In the genomic region with DNA sequence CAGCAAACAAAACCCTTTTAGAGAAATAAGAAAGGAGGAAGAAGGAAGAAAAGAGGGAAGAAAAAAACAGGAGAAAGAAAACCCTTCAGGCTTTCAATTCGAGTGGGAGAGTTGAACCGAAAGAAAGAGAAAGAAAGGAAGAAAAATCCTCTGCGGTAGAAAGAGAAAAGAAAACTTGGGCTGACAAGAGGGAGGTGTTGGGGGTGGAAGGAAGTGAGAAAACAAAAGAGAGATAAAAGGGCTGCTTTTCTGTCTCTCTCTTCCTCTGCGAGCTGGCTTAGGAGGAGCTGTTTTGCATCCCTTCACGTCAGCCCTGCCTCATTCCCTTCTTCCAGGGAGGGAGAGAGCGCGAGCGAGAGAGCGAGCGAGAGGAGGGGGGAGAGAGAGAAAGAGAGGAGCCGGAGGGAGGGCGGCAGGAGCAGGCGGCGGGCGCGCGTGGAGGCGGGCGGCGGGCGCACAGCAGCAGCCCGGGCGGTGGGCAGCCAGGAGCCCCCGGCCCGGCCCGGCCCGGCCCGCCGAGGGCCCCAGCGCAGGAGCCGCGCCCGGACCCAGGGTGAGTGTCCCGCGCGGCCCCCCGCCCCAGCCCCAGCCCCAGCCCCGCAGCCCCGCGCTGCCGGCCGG, we compare ENCODE assay signal across 8 cellular contexts. TPM values are rescaled to one million over a fixed set of nuclear protein-coding genes. Genes with fewer than 3 reads are reported as not detected.
DNase-seq lines count a peak whose midpoint lies in the region; ATAC-seq, FAIRE-seq and TF ChIP-seq lines count a peak whose summit lies in the region.

ZNF710 (plus strand) TSS at position 263 of the 621 bp plus-strand sequence. CDS start 65,814 bp downstream, outside the sequence.

- peaks cover 0 to 39% (median 5%) of the 10 kb centered on the region in 4 donors for H3K4me1 ChIP-seq in Peyer's patch
- H3K4me1 ChIP-seq in astrocyte (ENCODE audit: insufficient read depth, low read length): peaks cover 43% of the 10 kb centered on the region
- peaks cover 0 to 51% of the 10 kb centered on the region in 2 donors for H3K4me1 ChIP-seq in right atrium auricular region
- no peaks in the 10 kb centered on the region for H3K4me1 ChIP-seq in parathyroid adenoma

- H3K27me3 Mint-ChIP-seq in astrocyte (ENCODE audit: low read depth, unreplicated experiment): peaks cover 6% of the 10 kb centered on the region

- no peaks in the 10 kb centered on the region for H3K27me3 ChIP-seq in Peyer's patch
- peaks cover 2% of the 10 kb centered on the region for H3K27me3 ChIP-seq in astrocyte (ENCODE audit: insufficient read depth, low read length)
- H3K27me3 ChIP-seq in right atrium auricular region: no peaks in the 10 kb centered on the region
- no peaks in the 10 kb centered on the region for H3K27me3 ChIP-seq in parathyroid adenoma (ENCODE audit: control insufficient read depth, insufficient read depth, low read length)

- H3K4me2 ChIP-seq in astrocyte (ENCODE audit: low read length) (peak within 1 kb of the TSS; percentile 100), parathyroid adenoma (ENCODE audit: low read length) (peak within 1 kb of the TSS; percentile 90)

- no peaks in the 10 kb centered on the region for H3K9me3 Mint-ChIP-seq in astrocyte (ENCODE audit: unreplicated experiment)

- peak within 1 kb of the TSS; percentile 94 for H3K27ac Mint-ChIP-seq in astrocyte (ENCODE audit: unreplicated experiment)

- H3K36me3 Mint-ChIP-seq in astrocyte (ENCODE audit: low read depth, unreplicated experiment): no peaks in the 10 kb centered on the region

- peak within 1 kb of the TSS; percentile 87 for H3K4me3 Mint-ChIP-seq in astrocyte (ENCODE audit: unreplicated experiment)

- H3K9me3 ChIP-seq in Peyer's patch: no peaks in the 10 kb centered on the region
- H3K9me3 ChIP-seq in astrocyte (ENCODE audit: insufficient read depth, low read depth, low read length): no peaks in the 10 kb centered on the region
- no peaks in the 10 kb centered on the region for H3K9me3 ChIP-seq in right atrium auricular region
- H3K9me3 ChIP-seq in parathyroid adenoma (ENCODE audit: control insufficient read depth, low read length): no peaks in the 10 kb centered on the region

- H4K20me1 ChIP-seq in astrocyte (ENCODE audit: insufficient read depth, low read length): peaks cover 16% of the 10 kb centered on the region

- TF ChIP-seq POLR2A in Peyer's patch (IDR thresholded peaks at IDR 0.05): no peak

- ATAC-seq in HG02981 (IDR thresholded peaks at IDR 0.05; ENCODE audit: unreplicated experiment): peak; percentile 16

- peaks cover 26% of the 10 kb centered on the region for H3K79me2 ChIP-seq in astrocyte (ENCODE audit: insufficient read depth, low read length)
- no peaks in the 10 kb centered on the region for H3K79me2 ChIP-seq in parathyroid adenoma

- TF ChIP-seq CTCF in Peyer's patch (IDR thresholded peaks at IDR 0.05): no peak
- no peak for TF ChIP-seq CTCF in astrocyte (IDR thresholded peaks at IDR 0.05; ENCODE audit: insufficient read depth, low read depth, low read length)
- no peak for TF ChIP-seq CTCF in right atrium auricular region (IDR thresholded peaks at IDR 0.05)
- TF ChIP-seq CTCF in parathyroid adenoma (IDR thresholded peaks at IDR 0.05): no peak

- peak within 1 kb of the TSS; percentile 62 for H2AFZ ChIP-seq in astrocyte (ENCODE audit: low read depth, low read length)
- peak within 1 kb of the TSS; percentile 74 for H2AFZ ChIP-seq in parathyroid adenoma

- peak; percentile 46 for DNase-seq in NOMO-1 treated with DMSO at 0.1 percent for 48 hours (lab: John Stamatoyannopoulos, UW; ENCODE audit: unreplicated experiment)
- no peak for DNase-seq in NOMO-1 treated with dmso at 0.1 percent for 144 hours (lab: John Stamatoyannopoulos, UW; ENCODE audit: unreplicated experiment)
- peak; percentile 44 to 72 (median 64) for DNase-seq in Peyer's patch
- DNase-seq in astrocyte (ENCODE audit: low read depth): peak; percentile 67
- no peak for DNase-seq in right atrium auricular region (ENCODE audit: low spot score)
- no peak for DNase-seq in NCI-H2081 treated with DMSO at 0.1 percent for 48 hours (lab: John Stamatoyannopoulos, UW)

- H3K4me1 Mint-ChIP-seq in astrocyte (ENCODE audit: low read depth, unreplicated experiment): peaks cover 35% of the 10 kb centered on the region

- H3K27ac ChIP-seq in Peyer's patch (peak within 1 kb of the TSS; percentile 81 to 95 (median 88)), astrocyte (ENCODE audit: low read depth, low read length) (peak within 1 kb of the TSS; percentile 77), right atrium auricular region (peak within 1 kb of the TSS; percentile 81 to 88), parathyroid adenoma (peak within 1 kb of the TSS; percentile 61)

- peak within 1 kb of the TSS; percentile 87 for H3K9ac ChIP-seq in astrocyte (ENCODE audit: low read length)
- no peak within 1 kb of the TSS for H3K9ac ChIP-seq in parathyroid adenoma

- peak within 1 kb of the TSS; percentile 64 to 94 (median 78) for H3K4me3 ChIP-seq in Peyer's patch
- H3K4me3 ChIP-seq in astrocyte (ENCODE audit: insufficient read depth, low read depth, low read length): peak within 1 kb of the TSS; percentile 71
- H3K4me3 ChIP-seq in right atrium auricular region: peak within 1 kb of the TSS; percentile 82 to 92
- peak within 1 kb of the TSS; percentile 65 for H3K4me3 ChIP-seq in parathyroid adenoma (ENCODE audit: low read depth, low read length)

- no peak for FAIRE-seq in astrocyte (lab: Jason Lieb, UNC)

- H3K36me3 ChIP-seq in Peyer's patch (no peaks in the 10 kb centered on the region), astrocyte (ENCODE audit: insufficient read depth, low read length) (no peaks in the 10 kb centered on the region), right atrium auricular region (no peaks in the 10 kb centered on the region), parathyroid adenoma (ENCODE audit: control insufficient read depth, insufficient read depth, low read length) (no peaks in the 10 kb centered on the region)

RNA-seq across cellular contexts. Expression of gene ZNF710, which starts in this region (rescaled TPM):
- 10 to 100 TPM; 19.8 to 31.3 (median 23.2) TPM for total RNA-seq in Peyer's patch
- 26.9 and 27.2 TPM in 2 replicates for total RNA-seq in astrocyte
- total RNA-seq in right atrium auricular region: 1 to 10 TPM; 3.4 to 5.2 TPM

Comparison
In these comparisons a context has a peak if more than half of its experiments do, and no peak if none do; other contexts are left out.
1. DNase-seq: peak in NOMO-1 treated with DMSO at 0.1 percent for 48 hours (single experiment), Peyer's patch (3 of 3) and astrocyte (single experiment); none in NOMO-1 treated with dmso at 0.1 percent for 144 hours (single experiment), right atrium auricular region (single experiment) and NCI-H2081 treated with DMSO at 0.1 percent for 48 hours (single experiment).
2. Peak in every context shown above with its lines, with median percentiles within 50 percentile points of each other: H3K27ac ChIP-seq and H3K4me3 ChIP-seq.